Comparison of ENCODE assay signal across 27 cellular contexts in the genomic region with DNA sequence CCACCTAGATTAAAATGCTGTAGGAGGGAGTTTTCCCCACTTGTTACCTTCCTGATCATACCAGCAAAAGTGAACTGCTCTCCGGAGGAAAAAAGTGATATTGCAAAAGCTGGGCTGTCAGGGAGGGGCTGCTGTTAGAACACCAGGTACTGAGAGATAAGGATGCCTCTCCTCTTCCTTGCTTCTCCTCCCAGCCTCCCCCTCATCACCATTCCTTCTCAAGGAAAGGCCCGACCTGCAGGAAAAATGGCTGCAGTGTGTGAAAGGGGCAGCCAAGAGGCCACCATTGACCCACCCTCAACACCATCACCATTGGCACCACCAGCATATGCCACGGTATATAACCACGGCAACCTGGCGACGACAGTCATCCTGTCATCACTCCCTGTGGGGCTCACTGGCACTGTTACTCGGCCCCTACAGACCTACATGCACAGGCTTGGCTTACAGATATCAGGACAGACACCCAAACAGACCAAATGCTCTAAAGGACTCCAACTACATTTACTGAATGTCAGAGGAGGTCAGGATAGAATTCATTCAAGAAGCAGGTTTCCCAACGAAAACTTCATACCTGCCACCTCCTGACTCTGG. TPM values are rescaled to one million over a fixed set of nuclear protein-coding genes. Genes with fewer than 3 reads are reported as not detected.
DNase-seq lines count a peak whose midpoint lies in the region; ATAC-seq, FAIRE-seq and TF ChIP-seq lines count a peak whose summit lies in the region.
"Had no signal": no experiment of that assay in that cellular context is flagged by ENCODE, and none has a peak within 500 bp of the region (broad histone marks: within the 10 kb centered on the region; RNA-seq: fewer than 3 reads in every experiment).

No MANE protein-coding gene starts in this region.

- H3K4me1 Mint-ChIP-seq in activated naive CD8-positive, alpha-beta T cell treated with anti-CD3 and anti-CD28 coated beads, Interleukin-2, amount 50 U/mL, for 24 hours = peaks cover 4% of the 10 kb centered on the region
- H3K4me1 Mint-ChIP-seq: CD4-positive, CD25-positive, alpha-beta regulatory T cell; CD8-positive, alpha-beta memory T cell had no signal

- no peak overlapping the region for H3K4me3 Mint-ChIP-seq in activated naive CD8-positive, alpha-beta T cell treated with anti-CD3 and anti-CD28 coated beads, Interleukin-2, amount 50 U/mL, for 24 hours
- H3K4me3 Mint-ChIP-seq: CD4-positive, alpha-beta memory T cell; CD4-positive, CD25-positive, alpha-beta regulatory T cell; CD8-positive, alpha-beta memory T cell had no signal

- no peak for ATAC-seq in GM19328 (IDR thresholded peaks at IDR 0.05; ENCODE audit: unreplicated experiment)
- no peak for ATAC-seq in activated naive CD8-positive, alpha-beta T cell treated with anti-CD3 and anti-CD28 coated beads, Interleukin-2, amount 50 U/mL, for 24 hours
- ATAC-seq: GM12878 had no signal

- no peak overlapping the region for H3K27ac Mint-ChIP-seq in activated naive CD8-positive, alpha-beta T cell treated with anti-CD3 and anti-CD28 coated beads, Interleukin-2, amount 50 U/mL, for 24 hours
- H3K27ac Mint-ChIP-seq: CD14-positive monocyte; CD4-positive, alpha-beta memory T cell; CD4-positive, CD25-positive, alpha-beta regulatory T cell had no signal

- H3K4ac ChIP-seq in mesenchymal stem cell (ENCODE audit: low read depth in 1 of 2, low read length in 2 of 2) (no peak overlapping the region), neuronal stem cell (ENCODE audit: low read length) (no peak overlapping the region)

- H2AFZ ChIP-seq in mesenchymal stem cell (ENCODE audit: low read depth, low read length) (no peak overlapping the region), neuronal stem cell (ENCODE audit: low read length) (no peak overlapping the region)

- H3K27me3 ChIP-seq in bronchial epithelial cell (ENCODE audit: control insufficient read depth, insufficient read depth, low read length) (no peaks in the 10 kb centered on the region), mesenchymal stem cell (ENCODE audit: control insufficient read depth in 1 of 2, insufficient read depth in 1 of 2, low read length in 2 of 2) (no peaks in the 10 kb centered on the region), neuronal stem cell (ENCODE audit: control insufficient read depth in 3 of 3, insufficient read depth in 3 of 3, low read depth in 1 of 3, low read length in 3 of 3) (peaks cover 0 to 4% (median 0%) of the 10 kb centered on the region in 3 experiments)
- H3K27me3 ChIP-seq: BE2C, BLaER1 had no signal

- H2BK120ac ChIP-seq in mesenchymal stem cell (ENCODE audit: low read depth, low read length) (no peak overlapping the region), neuronal stem cell (ENCODE audit: low read depth, low read length) (no peak overlapping the region)

- no peak overlapping the region for H2BK12ac ChIP-seq in mesenchymal stem cell (ENCODE audit: low read length in 2 of 2)
- peak overlapping the region; percentile 65 for H2BK12ac ChIP-seq in neuronal stem cell (ENCODE audit: low read length)

- no peak overlapping the region for H3K23ac ChIP-seq in mesenchymal stem cell (ENCODE audit: low read length in 2 of 2)
- H3K23ac ChIP-seq in neuronal stem cell (ENCODE audit: low read depth, low read length, poor library complexity) = no peak overlapping the region

- H3K9me3 Mint-ChIP-seq in activated naive CD8-positive, alpha-beta T cell treated with anti-CD3 and anti-CD28 coated beads, Interleukin-2, amount 50 U/mL, for 24 hours = no peaks in the 10 kb centered on the region
- H3K9me3 Mint-ChIP-seq: CD4-positive, alpha-beta memory T cell; CD4-positive, CD25-positive, alpha-beta regulatory T cell; CD8-positive, alpha-beta memory T cell had no signal

- H3K27me3 Mint-ChIP-seq in activated naive CD8-positive, alpha-beta T cell treated with anti-CD3 and anti-CD28 coated beads, Interleukin-2, amount 50 U/mL, for 24 hours = no peaks in the 10 kb centered on the region
- H3K27me3 Mint-ChIP-seq: CD4-positive, alpha-beta memory T cell had no signal

- 96% methylated on average over 8 of the region's 8 CpGs for WGBS in mesenchymal stem cell
- no CpG with 5 or more reads among the region's 8 CpGs for WGBS in neuronal stem cell (ENCODE audit: extremely low coverage in 2 of 2, insufficient read length in 2 of 2, insufficient replicate concordance in 1 of 2), 2 donors

- H3K36me3 ChIP-seq in bronchial epithelial cell (ENCODE audit: control insufficient read depth, insufficient read depth, low read length) (no peaks in the 10 kb centered on the region), mesenchymal stem cell (ENCODE audit: control insufficient read depth in 1 of 2, insufficient read depth in 2 of 2, low read depth in 1 of 2, low read length in 2 of 2) (no peaks in the 10 kb centered on the region), neuronal stem cell (replicated peaks in 1 of 2; ENCODE audit: control insufficient read depth in 2 of 2, insufficient read depth in 2 of 2, low read length in 2 of 2) (no peaks in the 10 kb centered on the region)
- H3K36me3 ChIP-seq: BE2C, BLaER1 had no signal

- TF ChIP-seq CTCF in bronchial epithelial cell (IDR thresholded peaks at IDR 0.05; ENCODE audit: insufficient read depth, low read length, severe bottlenecking) = no peak

- H2AK5ac ChIP-seq in mesenchymal stem cell (ENCODE audit: low read length, severe bottlenecking) = no peak overlapping the region
- H2AK5ac ChIP-seq in neuronal stem cell (ENCODE audit: low read depth, low read length) = no peak overlapping the region

- H3K4me3 ChIP-seq in bronchial epithelial cell (ENCODE audit: low read depth, low read length) (no peak overlapping the region), mesenchymal stem cell (ENCODE audit: insufficient read depth in 1 of 2, low read depth in 1 of 2, low read length in 2 of 2) (no peak overlapping the region), neuronal stem cell (ENCODE audit: low read length in 2 of 2) (no peak overlapping the region)
- H3K4me3 ChIP-seq: BLaER1, GM12878 had no signal

- H3K27ac ChIP-seq in mesenchymal stem cell (ENCODE audit: low read length, poor library complexity, severe bottlenecking) (no peak overlapping the region), neuronal stem cell (replicated peaks; ENCODE audit: low read length) (no peak overlapping the region)
- H3K27ac ChIP-seq: BLaER1 had no signal

- DNase-seq in bronchial epithelial cell (ENCODE audit: low read depth) = no peak
- no peak for DNase-seq in mesenchymal stem cell
- DNase-seq in neuronal stem cell (ENCODE audit: low spot score) = no peak
- DNase-seq in OCI-M1 (lab: John Stamatoyannopoulos, UW) = no peak
- no peak for DNase-seq in activated naive CD8-positive, alpha-beta T cell treated with anti-CD3 and anti-CD28 coated beads, Interleukin-2, amount 50 U/mL, for 24 hours
- DNase-seq in activated gamma-delta T cell treated with Interleukin-2 at 50 U/mL for 16 hours = no peak
- DNase-seq: 8988T; ACHN; BE2C; C1 segment of cervical spinal cord; CD4-positive, alpha-beta memory T cell; CD4-positive, CD25-positive, alpha-beta regulatory T cell; CD8-positive, alpha-beta memory T cell; COR-L47; DMS 273 treated with DMSO at 0.1 percent for 48 hours; DMS153; DMS53; DMS79; DND-41; EL; GDM1 had no signal

- peak overlapping the region; percentile 22 for H4K91ac ChIP-seq in mesenchymal stem cell (ENCODE audit: low read length)
- no peak overlapping the region for H4K91ac ChIP-seq in neuronal stem cell (ENCODE audit: low read depth, low read length, poor library complexity)

- peak; percentile 52 for FAIRE-seq in bronchial epithelial cell (lab: Jason Lieb, UNC)
- FAIRE-seq: A204.1, GM12878, GM19239 had no signal

- H3K14ac ChIP-seq in mesenchymal stem cell (ENCODE audit: low read length in 2 of 2) = no peak overlapping the region
- no peak overlapping the region for H3K14ac ChIP-seq in neuronal stem cell (ENCODE audit: low read length)

- peaks cover 7% of the 10 kb centered on the region for H3K4me1 ChIP-seq in mesenchymal stem cell (ENCODE audit: control insufficient read depth, insufficient read depth, low read depth, low read length)
- H3K4me1 ChIP-seq in neuronal stem cell (ENCODE audit: control insufficient read depth in 2 of 2, insufficient read depth in 1 of 2, low read depth in 1 of 2, low read length in 2 of 2) = peaks cover 6 to 35% of the 10 kb centered on the region in 2 donors

- H3K18ac ChIP-seq in mesenchymal stem cell (ENCODE audit: low read depth in 1 of 2, low read length in 2 of 2) = no peak overlapping the region
- H3K18ac ChIP-seq in neuronal stem cell (ENCODE audit: low read length) = no peak overlapping the region

- H3K79me1 ChIP-seq in mesenchymal stem cell (replicated peaks; ENCODE audit: low read length, poor library complexity, severe bottlenecking) = no peaks in the 10 kb centered on the region
- no peaks in the 10 kb centered on the region for H3K79me1 ChIP-seq in neuronal stem cell (ENCODE audit: low read depth, low read length)

- H2BK5ac ChIP-seq in mesenchymal stem cell (ENCODE audit: low read depth, low read length, poor library complexity, severe bottlenecking) (no peak overlapping the region), neuronal stem cell (ENCODE audit: low read length) (no peak overlapping the region)

- H3K9ac ChIP-seq in mesenchymal stem cell (ENCODE audit: low read length) (no peak overlapping the region), neuronal stem cell (ENCODE audit: low read depth, low read length, poor library complexity) (no peak overlapping the region)
- H3K9ac ChIP-seq: BLaER1 had no signal

- H3K36me3 Mint-ChIP-seq in activated naive CD8-positive, alpha-beta T cell treated with anti-CD3 and anti-CD28 coated beads, Interleukin-2, amount 50 U/mL, for 24 hours (ENCODE audit: low read depth) = no peaks in the 10 kb centered on the region
- H3K36me3 Mint-ChIP-seq: CD14-positive monocyte; CD4-positive, alpha-beta memory T cell; CD4-positive, CD25-positive, alpha-beta regulatory T cell; CD8-positive, alpha-beta memory T cell had no signal

- H3K4me2 ChIP-seq in mesenchymal stem cell (ENCODE audit: low read length, poor library complexity, severe bottlenecking) = no peak overlapping the region
- H3K4me2 ChIP-seq in neuronal stem cell (ENCODE audit: insufficient read depth, low read length, poor library complexity, severe bottlenecking) = no peak overlapping the region
- H3K4me2 ChIP-seq: BLaER1 had no signal

- H4K8ac ChIP-seq in mesenchymal stem cell (ENCODE audit: low read length) = no peak overlapping the region
- no peak overlapping the region for H4K8ac ChIP-seq in neuronal stem cell (ENCODE audit: low read depth, low read length)

- no peak overlapping the region for H2BK15ac ChIP-seq in mesenchymal stem cell (ENCODE audit: low read depth, poor library complexity, severe bottlenecking)
- H2BK15ac ChIP-seq in neuronal stem cell (ENCODE audit: low read length) = no peak overlapping the region

- H3K9me3 ChIP-seq in mesenchymal stem cell (ENCODE audit: control insufficient read depth, low read length) = no peaks in the 10 kb centered on the region
- H3K9me3 ChIP-seq in neuronal stem cell (replicated peaks in 1 of 2; ENCODE audit: control insufficient read depth in 2 of 2, insufficient read depth in 1 of 2, low read depth in 1 of 2, low read length in 2 of 2) = peaks cover 0 to 7% of the 10 kb centered on the region in 2 donors
- H3K9me3 ChIP-seq: BE2C, BLaER1 had no signal

RNA-seq across cellular contexts. Expression of a gene that starts 13.7 kb away (rescaled TPM):
- 0.26 TPM in 2 replicates for total RNA-seq in bronchial epithelial cell
- 2.1 TPM for polyA plus RNA-seq in mesenchymal stem cell (2013, experiment 1 of 2)
- polyA plus RNA-seq in mesenchymal stem cell (2013, experiment 2 of 2) = 1.8 TPM
- 3.4 TPM for polyA plus RNA-seq in neuronal stem cell (2013, experiment 1 of 2)
- polyA plus RNA-seq in neuronal stem cell (2013, experiment 2 of 2) = 1.9 TPM
- polyA plus RNA-seq: CD14-positive monocyte had no signal
